In genomic region chrX:78527263-78527662, GRCh38 we compare ENCODE assay signal across 14 cellular contexts.
DNase-seq lines count a peak whose midpoint lies in the region; ATAC-seq, FAIRE-seq and TF ChIP-seq lines count a peak whose summit lies in the region.
"Had no signal": no experiment of that assay in that cellular context is flagged by ENCODE, and none has a peak within 500 bp of the region (broad histone marks: within the 10 kb centered on the region; RNA-seq: fewer than 3 reads in every experiment).

No MANE protein-coding gene starts in this region.

- no peaks in the 10 kb centered on the region for H3K9me3 Mint-ChIP-seq in activated naive CD4-positive, alpha-beta T cell treated with anti-CD3 and anti-CD28 coated beads for 36 hours
- H3K9me3 Mint-ChIP-seq in activated naive CD4-positive, alpha-beta T cell treated with anti-CD3 and anti-CD28 coated beads, Interleukin-2, amount 10 ng/mL, durations not matched to agents 7 days and 5 days, result peaks cover 3% of the 10 kb centered on the region
- no peaks in the 10 kb centered on the region for H3K9me3 Mint-ChIP-seq in stimulated activated effector memory CD8-positive, alpha-beta T cell treated with anti-CD3 and anti-CD28 coated beads, Interleukin-12 subunit alpha, Interleukin-12 subunit beta, amount 100 ng/mL, for 72 hours

- H3K4me3 ChIP-seq in bronchial epithelial cell (ENCODE audit: low read depth, low read length), result no peak overlapping the region
- H3K4me3 ChIP-seq: SJCRH30 had no signal

- no peaks in the 10 kb centered on the region for H3K27me3 Mint-ChIP-seq in activated naive CD4-positive, alpha-beta T cell treated with anti-CD3 and anti-CD28 coated beads for 36 hours (ENCODE audit: low read depth)
- no peaks in the 10 kb centered on the region for H3K27me3 Mint-ChIP-seq in activated naive CD4-positive, alpha-beta T cell treated with anti-CD3 and anti-CD28 coated beads, Interleukin-2, amount 10 ng/mL, durations not matched to agents 7 days and 5 days
- H3K27me3 Mint-ChIP-seq: B cell had no signal

- H3K4me3 Mint-ChIP-seq in activated naive CD4-positive, alpha-beta T cell treated with anti-CD3 and anti-CD28 coated beads for 36 hours, result no peak overlapping the region
- H3K4me3 Mint-ChIP-seq in activated naive CD4-positive, alpha-beta T cell treated with anti-CD3 and anti-CD28 coated beads, Interleukin-2, amount 10 ng/mL, durations not matched to agents 7 days and 5 days, result no peak overlapping the region
- H3K4me3 Mint-ChIP-seq in stimulated activated effector memory CD8-positive, alpha-beta T cell treated with anti-CD3 and anti-CD28 coated beads, Interleukin-12 subunit alpha, Interleukin-12 subunit beta, amount 100 ng/mL, for 72 hours, result no peak overlapping the region
- H3K4me3 Mint-ChIP-seq: B cell had no signal

- H3K36me3 Mint-ChIP-seq in activated naive CD4-positive, alpha-beta T cell treated with anti-CD3 and anti-CD28 coated beads for 36 hours (ENCODE audit: low read depth), result peaks cover 1% of the 10 kb centered on the region
- peaks cover 2% of the 10 kb centered on the region for H3K36me3 Mint-ChIP-seq in activated naive CD4-positive, alpha-beta T cell treated with anti-CD3 and anti-CD28 coated beads, Interleukin-2, amount 10 ng/mL, durations not matched to agents 7 days and 5 days
- H3K36me3 Mint-ChIP-seq in stimulated activated effector memory CD8-positive, alpha-beta T cell treated with anti-CD3 and anti-CD28 coated beads, Interleukin-12 subunit alpha, Interleukin-12 subunit beta, amount 100 ng/mL, for 72 hours, result no peaks in the 10 kb centered on the region

- peaks cover 13% of the 10 kb centered on the region for H3K4me1 Mint-ChIP-seq in activated naive CD4-positive, alpha-beta T cell treated with anti-CD3 and anti-CD28 coated beads for 36 hours (ENCODE audit: low read depth)
- H3K4me1 Mint-ChIP-seq in activated naive CD4-positive, alpha-beta T cell treated with anti-CD3 and anti-CD28 coated beads, Interleukin-2, amount 10 ng/mL, durations not matched to agents 7 days and 5 days, result peaks cover 6% of the 10 kb centered on the region
- peaks cover 22% of the 10 kb centered on the region for H3K4me1 Mint-ChIP-seq in stimulated activated effector memory CD8-positive, alpha-beta T cell treated with anti-CD3 and anti-CD28 coated beads, Interleukin-12 subunit alpha, Interleukin-12 subunit beta, amount 100 ng/mL, for 72 hours

- no peaks in the 10 kb centered on the region for H3K27me3 ChIP-seq in bronchial epithelial cell (ENCODE audit: control insufficient read depth, insufficient read depth, low read length)
- H3K27me3 ChIP-seq: neutrophil, SJCRH30 had no signal

- CTCF ChIA-PET in activated naive CD4-positive, alpha-beta T cell treated with anti-CD3 and anti-CD28 coated beads for 36 hours (lab: Charles Lee), result no interaction called here
- CTCF ChIA-PET in activated naive CD4-positive, alpha-beta T cell treated with anti-CD3 and anti-CD28 coated beads, Interleukin-2, amount 10 ng/mL, durations not matched to agents 7 days and 5 days (lab: Charles Lee), result no interaction called here

- peak; percentile 99 for ATAC-seq in stimulated activated effector memory CD8-positive, alpha-beta T cell treated with anti-CD3 and anti-CD28 coated beads, Interleukin-12 subunit alpha, Interleukin-12 subunit beta, amount 100 ng/mL, for 72 hours
- ATAC-seq in GM19397 (IDR thresholded peaks at IDR 0.05; ENCODE audit: unreplicated experiment), result no peak

- DNase-seq in activated naive CD4-positive, alpha-beta T cell treated with anti-CD3 and anti-CD28 coated beads for 36 hours, result peak; percentile 32
- DNase-seq in activated naive CD4-positive, alpha-beta T cell treated with anti-CD3 and anti-CD28 coated beads, Interleukin-2, amount 10 ng/mL, durations not matched to agents 7 days and 5 days, result no peak
- DNase-seq in OCI-M1 (lab: John Stamatoyannopoulos, UW) (peak; percentile 21), bronchial epithelial cell (ENCODE audit: low read depth) (peak; percentile 88), NCI-H1436 (lab: John Stamatoyannopoulos, UW) (no peak), dermis blood vessel endothelial cell (no peak)
- peak in 1 of 2 donors; percentile 51 for DNase-seq in stimulated activated effector memory CD8-positive, alpha-beta T cell treated with anti-CD3 and anti-CD28 coated beads, Interleukin-12 subunit alpha, Interleukin-12 subunit beta, amount 100 ng/mL, for 72 hours (ENCODE audit: low spot score in 2 of 2)
- DNase-seq: NCI-H69, SJCRH30, WERI-Rb-1 had no signal

- peak overlapping the region; percentile 50 for H3K27ac Mint-ChIP-seq in activated naive CD4-positive, alpha-beta T cell treated with anti-CD3 and anti-CD28 coated beads for 36 hours
- H3K27ac Mint-ChIP-seq in activated naive CD4-positive, alpha-beta T cell treated with anti-CD3 and anti-CD28 coated beads, Interleukin-2, amount 10 ng/mL, durations not matched to agents 7 days and 5 days, result no peak overlapping the region
- peak overlapping the region; percentile 83 for H3K27ac Mint-ChIP-seq in stimulated activated effector memory CD8-positive, alpha-beta T cell treated with anti-CD3 and anti-CD28 coated beads, Interleukin-12 subunit alpha, Interleukin-12 subunit beta, amount 100 ng/mL, for 72 hours
- H3K27ac Mint-ChIP-seq: B cell had no signal

- no peak for FAIRE-seq in bronchial epithelial cell (lab: Jason Lieb, UNC)
- FAIRE-seq: G401.6 had no signal

- no peak for TF ChIP-seq CTCF in bronchial epithelial cell (IDR thresholded peaks at IDR 0.05; ENCODE audit: insufficient read depth, low read length, severe bottlenecking)

- H3K36me3 ChIP-seq in bronchial epithelial cell (ENCODE audit: control insufficient read depth, insufficient read depth, low read length), result no peaks in the 10 kb centered on the region
- H3K36me3 ChIP-seq: neutrophil, SJCRH30, WERI-Rb-1 had no signal

- intact Hi-C loops in activated naive CD4-positive, alpha-beta T cell treated with anti-CD3 and anti-CD28 coated beads for 36 hours (cut with micrococcal nuclease), result loop anchor here (1.0 kb wide), 1 partner anchor 10 kb away; no protein-coding TSS in a partner anchor

Comparison
In these comparisons a context has a peak if more than half of its experiments do, and no peak if none do; other contexts are left out.
1. DNase-seq: peak in activated naive CD4-positive, alpha-beta T cell treated with anti-CD3 and anti-CD28 coated beads for 36 hours (single experiment), OCI-M1 (single experiment) and bronchial epithelial cell (single experiment); none in activated naive CD4-positive, alpha-beta T cell treated with anti-CD3 and anti-CD28 coated beads, Interleukin-2, amount 10 ng/mL, durations not matched to agents 7 days and 5 days (single experiment), NCI-H1436 (single experiment) and dermis blood vessel endothelial cell (single experiment).